In genomic region chr2:192292478-192292877, GRCh38 we compare ENCODE assay signal across 11 cellular contexts.
"Had no signal": no experiment of that assay in that cellular context is flagged by ENCODE, and none has a peak within 500 bp of the region (broad histone marks: within the 10 kb centered on the region; RNA-seq: fewer than 3 reads in every experiment).

No MANE protein-coding gene starts in this region.

- H3K9me3 ChIP-seq: HAP-1 had no signal

- ATAC-seq: GM23338, HCT116 had no signal

- H3K4me1 ChIP-seq: HAP-1 had no signal

- DNase-seq: GM23248, GOT3, H7, H9, HCEC 1CT, HFFc6 had no signal

- FAIRE-seq: H1, H54 had no signal

- H3K4me3 ChIP-seq: GM23248, GM23338, HAP-1 had no signal

- H3K27ac ChIP-seq: GM23248 had no signal

- H3K36me3 ChIP-seq: HAP-1 had no signal
